10 cellular contexts compared by ENCODE assay signal in genomic region chr10:27506280-27506679, GRCh38. TPM values are rescaled to one million over a fixed set of nuclear protein-coding genes. Genes with fewer than 3 reads are reported as not detected.
A peak's percentile ranks its signal among the peaks of the same experiment; 100 is the strongest.
DNase-seq lines count a peak whose midpoint lies in the region; ATAC-seq, FAIRE-seq and TF ChIP-seq lines count a peak whose summit lies in the region.
"Had no signal": no experiment of that assay in that cellular context is flagged by ENCODE, and none has a peak within 500 bp of the region (broad histone marks: within the 10 kb centered on the region; RNA-seq: fewer than 3 reads in every experiment).

No MANE protein-coding gene starts in this region.

- intact Hi-C loops in CD4-positive, alpha-beta memory T cell (cut with micrococcal nuclease) = loop anchor here (10.0 kb wide), 1 partner anchor 811 kb away; the partner anchor contains the start of gene PDSS1
- intact Hi-C loops in IMR-90 (cut with micrococcal nuclease) = no loop called here
- intact Hi-C loops in GM12878 (cut with micrococcal nuclease; ENCODE audit: unreplicated experiment) = loop anchor here (5.0 kb wide), 1 partner anchor 349 kb away; the partner anchor contains the start of gene MASTL

- H2BK15ac ChIP-seq in IMR-90 (ENCODE audit: low read depth, low read length) = no peak overlapping the region

- H3K9me3 ChIP-seq in CD4-positive, alpha-beta memory T cell (ENCODE audit: control insufficient read depth in 1 of 2, low read length in 2 of 2) = no peaks in the 10 kb centered on the region
- no peaks in the 10 kb centered on the region for H3K9me3 ChIP-seq in IMR-90 (ENCODE audit: control insufficient read depth, insufficient read depth, low read length)
- H3K9me3 ChIP-seq in GM12878 (replicated peaks; ENCODE audit: control insufficient read depth, insufficient read depth, low read length) = no peaks in the 10 kb centered on the region; the same call in 2 of the 3 replicates
- H3K9me3 ChIP-seq: ovary had no signal

- RAD21 ChIA-PET in GM12878 (lab: Charles Lee; ENCODE audit: unreplicated experiment) = interaction anchor here (1.0 kb wide), 1 partner anchor 22 kb away, joined by 3 read pairs; no protein-coding TSS in a partner anchor

- POLR2A ChIA-PET in CD4-positive, alpha-beta memory T cell (lab: Charles Lee; ENCODE audit: partially characterized antibody) = interaction anchor here (1.2 kb wide), 1 partner anchor 58 kb away, joined by 3 read pairs; no protein-coding TSS in a partner anchor
- POLR2A ChIA-PET in IMR-90 (lab: Charles Lee; ENCODE audit: unreplicated experiment) (no interaction called here), GM12878 (lab: Charles Lee) (no interaction called here)

- TF ChIP-seq POLR2A in IMR-90 (IDR thresholded peaks at IDR 0.05; ENCODE audit: low read depth, low read length) (no peak), GM12878 (IDR thresholded peaks at IDR 0.05; ENCODE audit: low read depth, low read length) (no peak)

- peaks cover 30 to 50% of the 10 kb centered on the region in 2 donors for H3K36me3 Mint-ChIP-seq in CD4-positive, alpha-beta memory T cell
- H3K36me3 Mint-ChIP-seq in nephron progenitor cell (ENCODE audit: low read depth) = peaks cover 20% of the 10 kb centered on the region

- no peak overlapping the region for H3K4me3 ChIP-seq in CD4-positive, alpha-beta memory T cell (ENCODE audit: low read length in 2 of 2)
- no peak overlapping the region for H3K4me3 ChIP-seq in IMR-90 (ENCODE audit: insufficient read depth, low read depth, low read length)
- peak overlapping the region; percentile 34; the same call in 1 of the 2 replicates for H3K4me3 ChIP-seq in GM12878

- no peak overlapping the region for H4K5ac ChIP-seq in IMR-90 (ENCODE audit: low read depth, low read length)

- no peak for ATAC-seq in IMR-90 (ENCODE audit: low read depth)
- ATAC-seq in GM12878 = no peak
- no peak for ATAC-seq in HG03175 (IDR thresholded peaks at IDR 0.05; ENCODE audit: unreplicated experiment)
- no peak for ATAC-seq in GM18498 (IDR thresholded peaks at IDR 0.05; ENCODE audit: unreplicated experiment)
- ATAC-seq: Right ventricle myocardium inferior had no signal

- peaks cover 0 to 31% of the 10 kb centered on the region in 2 experiments; a peak in 2 of 4 replicates for H3K79me1 ChIP-seq in IMR-90 (ENCODE audit: low read depth in 1 of 2, low read length in 2 of 2)

- no peaks in the 10 kb centered on the region for H3K27me3 ChIP-seq in CD4-positive, alpha-beta memory T cell (ENCODE audit: insufficient read depth, low read length)
- H3K27me3 ChIP-seq in IMR-90 (ENCODE audit: control insufficient read depth, insufficient read depth, low read length) (no peaks in the 10 kb centered on the region), GM12878 (replicated peaks in 1 of 2; ENCODE audit: control insufficient read depth in 2 of 2, insufficient read depth in 2 of 2, low read length in 1 of 2) (no peaks in the 10 kb centered on the region)
- H3K27me3 ChIP-seq: ovary had no signal

- H3K9me3 Mint-ChIP-seq in CD4-positive, alpha-beta memory T cell = no peaks in the 10 kb centered on the region
- H3K9me3 Mint-ChIP-seq in nephron progenitor cell = no peaks in the 10 kb centered on the region

- no peak overlapping the region for H3K27ac ChIP-seq in CD4-positive, alpha-beta memory T cell (ENCODE audit: low read depth, low read length)
- H3K27ac ChIP-seq in IMR-90 (ENCODE audit: insufficient read depth, low read length) (no peak overlapping the region), GM12878 (ENCODE audit: control insufficient read depth, insufficient read depth) (no peak overlapping the region)
- H3K27ac ChIP-seq: ovary had no signal

- TF ChIP-seq RAD21 in IMR-90 (IDR thresholded peaks at IDR 0.05; ENCODE audit: low read length) (no peak), GM12878 (IDR thresholded peaks at IDR 0.05; ENCODE audit: insufficient read depth, low read depth, low read length) (no peak)

- no peak overlapping the region for H3K18ac ChIP-seq in IMR-90 (ENCODE audit: low read depth, low read length)

- TF ChIP-seq CTCF in IMR-90 (conservative IDR thresholded peaks at IDR 0.05; ENCODE audit: low read depth, low read length) (no peak), GM12878 (IDR thresholded peaks at IDR 0.05 in 2 of 3, conservative IDR thresholded peaks at IDR 0.05 in 1 of 3; ENCODE audit: control insufficient read depth in 2 of 3, extremely low read depth in 1 of 3, insufficient read depth in 1 of 3, low read depth in 3 of 3, low read length in 3 of 3) (no peak), nephron progenitor cell (IDR thresholded peaks at IDR 0.05) (no peak)

- BruUV-seq in IMR-90 (replicated peaks; lab: Mats Ljungman, UMichigan) (no TSS peak), GM12878 (replicated peaks; lab: Mats Ljungman, UMichigan) (no TSS peak)

- H4K20me1 ChIP-seq in IMR-90 (ENCODE audit: insufficient read depth, low read length) (peaks cover 38% of the 10 kb centered on the region), GM12878 (ENCODE audit: control insufficient read depth, insufficient read depth) (no peaks in the 10 kb centered on the region)

- H4K8ac ChIP-seq in IMR-90 (ENCODE audit: low read depth in 2 of 2, low read length in 2 of 2) = no peak overlapping the region

- peak overlapping the region; percentile 70 to 85 (median 80) for H3K4me3 Mint-ChIP-seq in CD4-positive, alpha-beta memory T cell
- peak overlapping the region; percentile 75 for H3K4me3 Mint-ChIP-seq in nephron progenitor cell

- no peak for FAIRE-seq in GM12878 (lab: Jason Lieb, UNC)

- CTCF ChIA-PET in CD4-positive, alpha-beta memory T cell (lab: Charles Lee; ENCODE audit: partially characterized antibody) = no interaction called here
- CTCF ChIA-PET in IMR-90 (lab: Yijun Ruan, JAX) = interaction anchor here (0.6 kb wide), 1 partner anchor 80 kb away, joined by 5 read pairs; no protein-coding TSS in a partner anchor
- CTCF ChIA-PET in GM12878 (lab: Yijun Ruan, JAX) = no interaction called here

- H2AK5ac ChIP-seq in IMR-90 (ENCODE audit: low read depth, low read length) = no peak overlapping the region

- no peak overlapping the region for H3K56ac ChIP-seq in IMR-90 (ENCODE audit: extremely low read depth, insufficient read depth, low read length)

- in situ Hi-C loops in IMR-90 (cut with MboI; ENCODE audit: low sequenced_read_pairs) (loop anchor here (10.0 kb wide), 1 partner anchor 261 kb away; the partner anchor contains the start of gene ACBD5), GM12878 (cut with MboI) (loop anchor here (10.0 kb wide), 1 partner anchor 261 kb away; the partner anchor contains the start of gene ACBD5)

- no peak overlapping the region for H3K23ac ChIP-seq in IMR-90 (ENCODE audit: low read depth, low read length)

- no CpG with 5 or more reads among the region's 4 CpGs for WGBS in IMR-90 (ENCODE audit: extremely low coverage in 2 of 2, insufficient read length in 1 of 2), 2 experiments
- WGBS in GM12878 (ENCODE audit: insufficient coverage, insufficient replicate concordance, low lambda C conversion rate, missing lambda C conversion rate) = 79% methylated on average over 4 of the region's 4 CpGs

- H2AK9ac ChIP-seq in IMR-90 (replicated peaks; ENCODE audit: low read depth, low read length, poor library complexity) = no peak overlapping the region

- no peak for TF ChIP-seq EP300 in GM12878 (IDR thresholded peaks at IDR 0.05; ENCODE audit: borderline replicate concordance in 1 of 2, control insufficient read depth in 1 of 2, low read depth in 2 of 2, low read length in 2 of 2)

- H4K91ac ChIP-seq in IMR-90 (ENCODE audit: insufficient read depth, low read depth, low read length) = no peak overlapping the region

- H3K9ac ChIP-seq in IMR-90 (ENCODE audit: low read depth, low read length) = no peak overlapping the region
- H3K9ac ChIP-seq in GM12878 (ENCODE audit: control insufficient read depth, insufficient read depth, low read length) = no peak overlapping the region

- H3K4me1 Mint-ChIP-seq in CD4-positive, alpha-beta memory T cell = peaks cover 51 to 73% (median 65%) of the 10 kb centered on the region in 4 donors
- H3K4me1 Mint-ChIP-seq in nephron progenitor cell = peaks cover 30% of the 10 kb centered on the region

- no peak overlapping the region for H3K4ac ChIP-seq in IMR-90 (ENCODE audit: low read depth, low read length)

- H3K4me2 ChIP-seq in IMR-90 (ENCODE audit: low read depth, low read length) (peak overlapping the region; percentile 78; the same call in 1 of the 2 replicates), GM12878 (ENCODE audit: control insufficient read depth, insufficient read depth) (peak overlapping the region; percentile 15)

- H2BK20ac ChIP-seq in IMR-90 (ENCODE audit: low read depth, low read length) = no peak overlapping the region

- no peaks in the 10 kb centered on the region for H3K27me3 Mint-ChIP-seq in CD4-positive, alpha-beta memory T cell
- H3K27me3 Mint-ChIP-seq in nephron progenitor cell (ENCODE audit: low read depth, poor library complexity) = peaks cover 12% of the 10 kb centered on the region

- DNase-seq in CD4-positive, alpha-beta memory T cell = no peak
- DNase-seq in IMR-90 (peak; percentile 58), GM12878 (ENCODE audit: low read depth, low spot score) (no peak), nephron progenitor cell (no peak), COR-L47 (lab: John Stamatoyannopoulos, UW) (no peak)
- DNase-seq: NCI-H146, ovary had no signal

- dilution Hi-C loops in IMR-90 (cut with HindIII; ENCODE audit: low sequenced_read_pairs, unreplicated experiment) = no loop called here

- peaks cover 3% of the 10 kb centered on the region for H3K9me1 ChIP-seq in IMR-90 (ENCODE audit: insufficient read depth, low read length)

- peaks cover 54% of the 10 kb centered on the region for H3K79me2 ChIP-seq in GM12878 (ENCODE audit: control insufficient read depth, insufficient read depth, low read length)

- H2BK120ac ChIP-seq in IMR-90 (ENCODE audit: low read depth, low read length) = no peak overlapping the region

- peaks cover 53% of the 10 kb centered on the region for H3K4me1 ChIP-seq in CD4-positive, alpha-beta memory T cell (ENCODE audit: insufficient read depth, low read length)
- H3K4me1 ChIP-seq in IMR-90 (ENCODE audit: control insufficient read depth, insufficient read depth, low read length) (peaks cover 2% of the 10 kb centered on the region; the same call in 1 of the 2 replicates), GM12878 (ENCODE audit: control insufficient read depth, insufficient read depth, low read length) (peaks cover 3% of the 10 kb centered on the region; the same call in 1 of the 2 replicates)

- no peak overlapping the region; the same call in 1 of the 2 replicates for H3K14ac ChIP-seq in IMR-90 (replicated peaks; ENCODE audit: low read depth, low read length)

- H2AFZ ChIP-seq in IMR-90 (replicated peaks; ENCODE audit: low read length, poor library complexity) = no peak overlapping the region
- H2AFZ ChIP-seq in GM12878 (ENCODE audit: control insufficient read depth, low read depth, low read length) = no peak overlapping the region

- SMC1A ChIA-PET in GM12878 (lab: Charles Lee; ENCODE audit: uncharacterized antibody, unreplicated experiment) = interaction anchor here (0.8 kb wide), 1 partner anchor 33 kb away, joined by 3 read pairs; no protein-coding TSS in a partner anchor

- H2BK5ac ChIP-seq in IMR-90 (ENCODE audit: low read depth, low read length, poor library complexity, severe bottlenecking) = no peak overlapping the region

- peak overlapping the region in 3 of 7 donors; percentile 3 to 97 (median 87) for H3K27ac Mint-ChIP-seq in CD4-positive, alpha-beta memory T cell
- no peak overlapping the region for H3K27ac Mint-ChIP-seq in nephron progenitor cell

- peaks cover 9% of the 10 kb centered on the region for H3K36me3 ChIP-seq in CD4-positive, alpha-beta memory T cell (ENCODE audit: insufficient read depth, low read length)
- peaks cover 3% of the 10 kb centered on the region; the same call in 1 of the 2 replicates for H3K36me3 ChIP-seq in IMR-90 (ENCODE audit: control insufficient read depth, insufficient read depth, low read length)
- peaks cover 0 to 5% of the 10 kb centered on the region in 2 experiments; a peak in 1 of 4 replicates for H3K36me3 ChIP-seq in GM12878 (ENCODE audit: control insufficient read depth in 2 of 2, insufficient read depth in 2 of 2, low read length in 1 of 2)
- H3K36me3 ChIP-seq: ovary had no signal

RNA-seq across cellular contexts. Expression of gene RAB18, which starts 2.2 kb away (rescaled TPM):
- total RNA-seq in CD4-positive, alpha-beta memory T cell = 10 to 100 TPM; 83.3 to 88.5 TPM
- polyA plus RNA-seq in CD4-positive, alpha-beta memory T cell = 100 to 1,000 TPM; 117 to 171 TPM
- total RNA-seq in IMR-90 (2012; rRNA removed) (17.6 and 53.0 TPM in 2 replicates), GM12878 (2014; rRNA removed) (13.4 and 17.4 TPM in 2 replicates), GM12878 (2014; rRNA removed; fragmentation: Illumina TruSeq; extraction: Trizol) (32.3 and 32.7 TPM in 2 replicates), GM12878 (2021) (46.5 and 47.4 TPM in 2 replicates)
- polyA plus RNA-seq in IMR-90 (2012; rRNA removed) (29.1 and 38.8 TPM in 2 replicates), GM12878 (2011; rRNA removed) (38.7 and 91.6 TPM in 2 replicates), GM12878 (2014; fragmentation: Illumina TruSeq; extraction: Trizol) (31.0 and 35.5 TPM in 2 replicates), GM12878 (2014; fragmentation: Nextera tagmentation; extraction: Ambion mirVana) (10 to 100 TPM; 45.5 to 67.0 TPM), GM12878 (2014; rRNA removed) (21.5 and 26.3 TPM in 2 replicates), GM12878 (2016; fragmentation: Nextera tagmentation; extraction: Ambion mirVana) (10 to 100 TPM; 94.8 to 98.8 TPM)
- polyA plus RNA-seq in IMR-90 (2012; cell fraction: cytosol; rRNA removed) = 1.9 and 2.4 TPM in 2 replicates
- 0.76 and 10.9 TPM in 2 replicates for polyA plus RNA-seq in IMR-90 (2012; cell fraction: nucleus; rRNA removed; ENCODE audit: low replicate concordance)
- 75.5 and 80.2 TPM in 2 replicates for total RNA-seq in GM12878 (2013; cell fraction: nucleolus; rRNA removed)
- 8.1 TPM for polyA plus RNA-seq in GM12878 (2011; ENCODE audit: low read depth)
- 7.4 and 11.3 TPM in 2 replicates for polyA plus RNA-seq in GM12878 (2011; cell fraction: cytosol; rRNA removed)
- polyA plus RNA-seq in GM12878 (2011; cell fraction: nucleus; rRNA removed) = 13.0 and 14.4 TPM in 2 replicates
- 26.7 and 27.2 TPM in 2 replicates for polyA plus RNA-seq in GM12878 (2012)
- 10.8 and 16.4 TPM in 2 replicates for polyA minus RNA-seq in GM12878 (2011; rRNA and poly(A)+ RNA removed)
- 6.9 and 13.3 TPM in 2 replicates for polyA minus RNA-seq in GM12878 (2011; cell fraction: cytosol; rRNA and poly(A)+ RNA removed)
- 18.5 and 29.7 TPM in 2 replicates for polyA minus RNA-seq in GM12878 (2011; cell fraction: nucleus; rRNA and poly(A)+ RNA removed)
